ENCODE assay signal across 1 cellular context in the genomic region with DNA sequence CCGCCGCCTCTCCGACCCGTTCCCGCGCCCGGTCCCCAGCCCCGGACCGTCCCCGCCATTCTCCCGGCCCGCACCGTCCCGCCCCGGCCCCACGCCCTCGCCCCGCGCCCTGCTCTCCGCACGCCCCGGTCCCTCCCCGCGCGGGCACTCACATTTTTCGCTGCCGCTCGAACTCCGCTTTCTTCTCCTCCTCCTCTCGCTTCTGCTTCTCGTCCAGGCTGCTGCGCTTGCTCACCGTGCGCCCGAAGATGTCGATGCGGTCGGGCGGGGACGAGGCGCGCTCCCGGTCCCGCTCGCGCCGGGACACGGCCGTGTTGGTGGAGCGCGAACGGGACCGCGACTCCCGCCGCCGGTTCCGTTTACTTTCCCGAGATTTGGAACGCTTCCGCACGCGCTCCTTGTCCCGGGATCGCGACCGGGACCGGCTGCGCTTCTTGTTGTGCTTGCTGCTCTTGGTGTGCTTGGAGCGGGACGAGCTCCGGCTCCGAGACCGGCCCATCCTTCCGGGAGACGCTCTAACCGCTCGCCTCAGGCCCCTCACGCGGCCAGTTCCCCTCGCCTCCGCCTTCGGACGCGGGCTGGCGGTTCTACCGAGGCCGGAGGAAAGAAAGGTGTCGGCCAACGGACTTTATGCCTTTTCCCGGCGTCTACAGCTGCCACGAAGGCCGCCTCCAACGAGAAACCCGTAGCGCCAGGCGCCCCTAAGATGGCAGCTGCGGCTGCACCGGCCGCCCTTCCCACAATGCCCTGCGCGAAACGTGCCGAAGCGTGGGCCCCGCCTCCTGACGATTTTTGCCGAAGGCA.
A peak's percentile ranks its signal among the peaks of the same experiment; 100 is the strongest.
TF ChIP-seq lines count a peak whose summit lies in the region.

A gene with protein sequence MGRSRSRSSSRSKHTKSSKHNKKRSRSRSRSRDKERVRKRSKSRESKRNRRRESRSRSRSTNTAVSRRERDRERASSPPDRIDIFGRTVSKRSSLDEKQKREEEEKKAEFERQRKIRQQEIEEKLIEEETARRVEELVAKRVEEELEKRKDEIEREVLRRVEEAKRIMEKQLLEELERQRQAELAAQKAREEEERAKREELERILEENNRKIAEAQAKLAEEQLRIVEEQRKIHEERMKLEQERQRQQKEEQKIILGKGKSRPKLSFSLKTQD (minus strand): TSS at position 717 of the 804 bp plus-strand sequence. CDS start 218 bp downstream, at position 499.

TF ChIP-seq in SK-N-SH, 30 proteins besides CTCF, POLR2A, EP300 and RAD21 (continued from another document):
- TF ChIP-seq, protein P1, sequence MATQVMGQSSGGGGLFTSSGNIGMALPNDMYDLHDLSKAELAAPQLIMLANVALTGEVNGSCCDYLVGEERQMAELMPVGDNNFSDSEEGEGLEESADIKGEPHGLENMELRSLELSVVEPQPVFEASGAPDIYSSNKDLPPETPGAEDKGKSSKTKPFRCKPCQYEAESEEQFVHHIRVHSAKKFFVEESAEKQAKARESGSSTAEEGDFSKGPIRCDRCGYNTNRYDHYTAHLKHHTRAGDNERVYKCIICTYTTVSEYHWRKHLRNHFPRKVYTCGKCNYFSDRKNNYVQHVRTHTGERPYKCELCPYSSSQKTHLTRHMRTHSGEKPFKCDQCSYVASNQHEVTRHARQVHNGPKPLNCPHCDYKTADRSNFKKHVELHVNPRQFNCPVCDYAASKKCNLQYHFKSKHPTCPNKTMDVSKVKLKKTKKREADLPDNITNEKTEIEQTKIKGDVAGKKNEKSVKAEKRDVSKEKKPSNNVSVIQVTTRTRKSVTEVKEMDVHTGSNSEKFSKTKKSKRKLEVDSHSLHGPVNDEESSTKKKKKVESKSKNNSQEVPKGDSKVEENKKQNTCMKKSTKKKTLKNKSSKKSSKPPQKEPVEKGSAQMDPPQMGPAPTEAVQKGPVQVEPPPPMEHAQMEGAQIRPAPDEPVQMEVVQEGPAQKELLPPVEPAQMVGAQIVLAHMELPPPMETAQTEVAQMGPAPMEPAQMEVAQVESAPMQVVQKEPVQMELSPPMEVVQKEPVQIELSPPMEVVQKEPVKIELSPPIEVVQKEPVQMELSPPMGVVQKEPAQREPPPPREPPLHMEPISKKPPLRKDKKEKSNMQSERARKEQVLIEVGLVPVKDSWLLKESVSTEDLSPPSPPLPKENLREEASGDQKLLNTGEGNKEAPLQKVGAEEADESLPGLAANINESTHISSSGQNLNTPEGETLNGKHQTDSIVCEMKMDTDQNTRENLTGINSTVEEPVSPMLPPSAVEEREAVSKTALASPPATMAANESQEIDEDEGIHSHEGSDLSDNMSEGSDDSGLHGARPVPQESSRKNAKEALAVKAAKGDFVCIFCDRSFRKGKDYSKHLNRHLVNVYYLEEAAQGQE (IDR thresholded peaks at IDR 0.05; ENCODE audit: low read depth, low read length), result 0 out of 2 replicates have a peak, but pooled peaks have one; percentile 43
- TF ChIP-seq TAF1 (IDR thresholded peaks at IDR 0.05; ENCODE audit: borderline replicate concordance, low read depth, low read length), result peak; percentile 79
- TF ChIP-seq RXRA (IDR thresholded peaks at IDR 0.05; ENCODE audit: borderline replicate concordance, low read depth), result no peak
- TF ChIP-seq SIN3A (IDR thresholded peaks at IDR 0.05; ENCODE audit: borderline replicate concordance, low read depth, low read length), result 0 out of 2 replicates have a peak, but pooled peaks have one; percentile 51
- TF ChIP-seq JUND (IDR thresholded peaks at IDR 0.05), result no peak
- peak; percentile 93 for TF ChIP-seq YY1 (IDR thresholded peaks at IDR 0.05; ENCODE audit: low read depth)
- no peak for TF ChIP-seq TCF12 (IDR thresholded peaks at IDR 0.05)
- TF ChIP-seq EZH2phosphoT487 (IDR thresholded peaks at IDR 0.05; ENCODE audit: borderline replicate concordance, low read depth), result no peak
- 0 out of 2 replicates have a peak, but pooled peaks have one; percentile 25 for TF ChIP-seq NRF1 (IDR thresholded peaks at IDR 0.05; ENCODE audit: low read depth, low read length)
- TF ChIP-seq, protein P2, sequence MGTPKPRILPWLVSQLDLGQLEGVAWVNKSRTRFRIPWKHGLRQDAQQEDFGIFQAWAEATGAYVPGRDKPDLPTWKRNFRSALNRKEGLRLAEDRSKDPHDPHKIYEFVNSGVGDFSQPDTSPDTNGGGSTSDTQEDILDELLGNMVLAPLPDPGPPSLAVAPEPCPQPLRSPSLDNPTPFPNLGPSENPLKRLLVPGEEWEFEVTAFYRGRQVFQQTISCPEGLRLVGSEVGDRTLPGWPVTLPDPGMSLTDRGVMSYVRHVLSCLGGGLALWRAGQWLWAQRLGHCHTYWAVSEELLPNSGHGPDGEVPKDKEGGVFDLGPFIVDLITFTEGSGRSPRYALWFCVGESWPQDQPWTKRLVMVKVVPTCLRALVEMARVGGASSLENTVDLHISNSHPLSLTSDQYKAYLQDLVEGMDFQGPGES (IDR thresholded peaks at IDR 0.05; ENCODE audit: low read depth, low read length), result no peak
- TF ChIP-seq, protein P3, sequence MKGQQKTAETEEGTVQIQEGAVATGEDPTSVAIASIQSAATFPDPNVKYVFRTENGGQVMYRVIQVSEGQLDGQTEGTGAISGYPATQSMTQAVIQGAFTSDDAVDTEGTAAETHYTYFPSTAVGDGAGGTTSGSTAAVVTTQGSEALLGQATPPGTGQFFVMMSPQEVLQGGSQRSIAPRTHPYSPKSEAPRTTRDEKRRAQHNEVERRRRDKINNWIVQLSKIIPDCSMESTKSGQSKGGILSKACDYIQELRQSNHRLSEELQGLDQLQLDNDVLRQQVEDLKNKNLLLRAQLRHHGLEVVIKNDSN (IDR thresholded peaks at IDR 0.05; ENCODE audit: borderline replicate concordance, low read depth), result no peak
- TF ChIP-seq MXI1 (IDR thresholded peaks at IDR 0.05; ENCODE audit: low read depth, low read length), result peak; percentile 53
- no peak for TF ChIP-seq CHD2 (IDR thresholded peaks at IDR 0.05; ENCODE audit: low read length, partially characterized antibody)
- peak; percentile 97 for TF ChIP-seq POLR2AphosphoS5 (IDR thresholded peaks at IDR 0.05; ENCODE audit: low read depth, low read length)
- TF ChIP-seq, protein P4, sequence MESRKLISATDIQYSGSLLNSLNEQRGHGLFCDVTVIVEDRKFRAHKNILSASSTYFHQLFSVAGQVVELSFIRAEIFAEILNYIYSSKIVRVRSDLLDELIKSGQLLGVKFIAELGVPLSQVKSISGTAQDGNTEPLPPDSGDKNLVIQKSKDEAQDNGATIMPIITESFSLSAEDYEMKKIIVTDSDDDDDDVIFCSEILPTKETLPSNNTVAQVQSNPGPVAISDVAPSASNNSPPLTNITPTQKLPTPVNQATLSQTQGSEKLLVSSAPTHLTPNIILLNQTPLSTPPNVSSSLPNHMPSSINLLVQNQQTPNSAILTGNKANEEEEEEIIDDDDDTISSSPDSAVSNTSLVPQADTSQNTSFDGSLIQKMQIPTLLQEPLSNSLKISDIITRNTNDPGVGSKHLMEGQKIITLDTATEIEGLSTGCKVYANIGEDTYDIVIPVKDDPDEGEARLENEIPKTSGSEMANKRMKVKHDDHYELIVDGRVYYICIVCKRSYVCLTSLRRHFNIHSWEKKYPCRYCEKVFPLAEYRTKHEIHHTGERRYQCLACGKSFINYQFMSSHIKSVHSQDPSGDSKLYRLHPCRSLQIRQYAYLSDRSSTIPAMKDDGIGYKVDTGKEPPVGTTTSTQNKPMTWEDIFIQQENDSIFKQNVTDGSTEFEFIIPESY (IDR thresholded peaks at IDR 0.05; ENCODE audit: borderline replicate concordance, low read depth), result peak; percentile 56; the same call in 1 of the 2 replicates
